In genomic region chr12:17928708-17929366, GRCh38 we compare ENCODE assay signal across 10 cellular contexts.
A peak's percentile ranks its signal among the peaks of the same experiment; 100 is the strongest.
DNase-seq lines count a peak whose midpoint lies in the region; ATAC-seq and TF ChIP-seq lines count a peak whose summit lies in the region.
"Had no signal": no experiment of that assay in that cellular context is flagged by ENCODE, and none has a peak within 500 bp of the region (broad histone marks: within the 10 kb centered on the region; RNA-seq: fewer than 3 reads in every experiment).

No MANE protein-coding gene starts in this region.

- no peak for TF ChIP-seq POLR2A in HCT116 (IDR thresholded peaks at IDR 0.05; ENCODE audit: borderline replicate concordance, extremely low read depth, insufficient read depth, insufficient read length)

- H3K4me3 ChIP-seq in HCT116 (replicated peaks in 1 of 2; ENCODE audit: low read depth in 1 of 2, low read length in 2 of 2) (no peak overlapping the region), epithelial cell of esophagus (ENCODE audit: low read length) (no peak overlapping the region)
- H3K4me3 ChIP-seq: heart right ventricle had no signal

- POLR2A ChIA-PET in HCT116 (lab: Charles Lee): no interaction called here

- DNase-seq in HCT116 (ENCODE audit: low read depth, low spot score) (peak; percentile 75), NCI-H82 (lab: John Stamatoyannopoulos, UW) (peak; percentile 81), epithelial cell of esophagus (ENCODE audit: low read depth) (peak; percentile 83), pulmonary artery endothelial cell (ENCODE audit: low read depth, low spot score) (peak; percentile 73), nucleus accumbens (lab: John Stamatoyannopoulos, UW) (no peak)
- DNase-seq: heart right ventricle, right cardiac atrium had no signal

- no peaks in the 10 kb centered on the region for H3K79me2 ChIP-seq in HCT116 (ENCODE audit: insufficient read depth, low read length)

- no peak overlapping the region for H3K9ac ChIP-seq in HCT116 (ENCODE audit: low read length)

- ATAC-seq in HCT116 (peak; percentile 84), HG02885 (IDR thresholded peaks at IDR 0.05; ENCODE audit: poor library complexity, unreplicated experiment) (no peak), HG03280 (IDR thresholded peaks at IDR 0.05; ENCODE audit: unreplicated experiment) (no peak), GM21529 (IDR thresholded peaks at IDR 0.05; ENCODE audit: unreplicated experiment) (no peak)
- ATAC-seq: heart right ventricle, right cardiac atrium had no signal

- CTCF ChIA-PET in HCT116 (lab: Charles Lee): no interaction called here

- H3K27me3 ChIP-seq in HCT116 (ENCODE audit: insufficient read depth, low read length): no peaks in the 10 kb centered on the region
- H3K27me3 ChIP-seq: heart right ventricle had no signal

- peak; percentile 15 to 42 (median 39); a peak in 3 of 6 replicates for TF ChIP-seq CTCF in HCT116 (IDR thresholded peaks at IDR 0.05 in 2 of 3, conservative IDR thresholded peaks at IDR 0.05 in 1 of 3; ENCODE audit: borderline replicate concordance in 1 of 3, insufficient read depth in 1 of 3, low read depth in 2 of 3, low read length in 2 of 3)
- TF ChIP-seq CTCF in epithelial cell of esophagus (IDR thresholded peaks at IDR 0.05; ENCODE audit: insufficient read depth, low read depth, low read length, missing control alignments): peak; percentile 48

- H2AFZ ChIP-seq in HCT116 (ENCODE audit: low read depth, low read length, poor library complexity, severe bottlenecking): peak overlapping the region; percentile 88

- H4K20me1 ChIP-seq in HCT116 (ENCODE audit: insufficient read depth): no peaks in the 10 kb centered on the region

- TF ChIP-seq RAD21 in HCT116 (IDR thresholded peaks at IDR 0.05; ENCODE audit: low read depth): peak; percentile 67

- intact Hi-C loops in HCT116 (cut with micrococcal nuclease): loop anchor here (2.0 kb wide), 1 partner anchor 54 kb away; no protein-coding TSS in a partner anchor

- peak overlapping the region; percentile 37 for H3K4me2 ChIP-seq in HCT116 (ENCODE audit: low read length)

- peak overlapping the region; percentile 33; the same call in 1 of the 2 replicates for H3K27ac ChIP-seq in HCT116 (ENCODE audit: low read depth, low read length)
- H3K27ac ChIP-seq: heart right ventricle had no signal

- no peaks in the 10 kb centered on the region for H3K9me3 ChIP-seq in HCT116 (ENCODE audit: control insufficient read depth in 1 of 2, insufficient read depth in 1 of 2, low read depth in 1 of 2, low read length in 2 of 2)

- no peaks in the 10 kb centered on the region for H3K36me3 ChIP-seq in HCT116 (ENCODE audit: control insufficient read depth in 1 of 2, insufficient read depth in 2 of 2, low read length in 2 of 2)
- H3K36me3 ChIP-seq: heart right ventricle had no signal

- H3K9me2 ChIP-seq in HCT116 (ENCODE audit: insufficient read depth): no peaks in the 10 kb centered on the region

- peaks cover 9 to 17% of the 10 kb centered on the region in 2 experiments for H3K4me1 ChIP-seq in HCT116 (ENCODE audit: control insufficient read depth in 1 of 2, insufficient read depth in 2 of 2, low read length in 2 of 2)
- H3K4me1 ChIP-seq: heart right ventricle had no signal

- RAD21 ChIA-PET in HCT116 (lab: Charles Lee; ENCODE audit: low non-redundant PET in 1 of 2, low total read pairs in 2 of 2, uncharacterized antibody in 2 of 2, unreplicated experiment in 2 of 2): no interaction called here

- BruUV-seq in HCT116 (replicated peaks; lab: Mats Ljungman, UMichigan): no TSS peak

TF ChIP-seq in HCT116, 20 proteins besides CTCF, POLR2A, EP300 and RAD21:
- TF ChIP-seq FOSL1 (IDR thresholded peaks at IDR 0.05; ENCODE audit: low read depth) (peak; percentile 79), YY1 (IDR thresholded peaks at IDR 0.05; ENCODE audit: extremely low read depth, insufficient replicate concordance, low read depth, low read length) (peak; percentile 60), CBX3 (IDR thresholded peaks at IDR 0.05; ENCODE audit: low read depth) (no peak), JUND (IDR thresholded peaks at IDR 0.05) (peak; percentile 79), ZBTB33 (IDR thresholded peaks at IDR 0.05; ENCODE audit: extremely low read depth, insufficient replicate concordance, low read length) (no peak), REST (IDR thresholded peaks at IDR 0.05; ENCODE audit: low read depth) (no peak), CEBPB (IDR thresholded peaks at IDR 0.05; ENCODE audit: low read depth) (peak; percentile 37; the same call in 1 of the 2 replicates), POLR2AphosphoS5 (IDR thresholded peaks at IDR 0.05; ENCODE audit: low read depth, low read length) (no peak), SRF (IDR thresholded peaks at IDR 0.05; ENCODE audit: low read depth) (0 out of 2 replicates have a peak, but pooled peaks have one; percentile 32), EGR1 (IDR thresholded peaks at IDR 0.05; ENCODE audit: low read depth) (no peak), ZNF274 (IDR thresholded peaks at IDR 0.05; ENCODE audit: low read depth, low read length) (no peak), TCF7L2 (IDR thresholded peaks at IDR 0.05; ENCODE audit: borderline replicate concordance, extremely low read depth, insufficient read depth, insufficient read length) (peak; percentile 11), SP1 (IDR thresholded peaks at IDR 0.05; ENCODE audit: low read depth) (peak; percentile 50; the same call in 1 of the 2 replicates), SIN3A (IDR thresholded peaks at IDR 0.05; ENCODE audit: low read depth) (no peak)

Comparison
In these comparisons a context has a peak if more than half of its experiments do, and no peak if none do; other contexts are left out.
1. DNase-seq: peak in HCT116 (single experiment), NCI-H82 (single experiment), epithelial cell of esophagus (single experiment) and pulmonary artery endothelial cell (single experiment); none in nucleus accumbens (0 of 56).